1 cellular context compared by ENCODE assay signal in the genomic region with DNA sequence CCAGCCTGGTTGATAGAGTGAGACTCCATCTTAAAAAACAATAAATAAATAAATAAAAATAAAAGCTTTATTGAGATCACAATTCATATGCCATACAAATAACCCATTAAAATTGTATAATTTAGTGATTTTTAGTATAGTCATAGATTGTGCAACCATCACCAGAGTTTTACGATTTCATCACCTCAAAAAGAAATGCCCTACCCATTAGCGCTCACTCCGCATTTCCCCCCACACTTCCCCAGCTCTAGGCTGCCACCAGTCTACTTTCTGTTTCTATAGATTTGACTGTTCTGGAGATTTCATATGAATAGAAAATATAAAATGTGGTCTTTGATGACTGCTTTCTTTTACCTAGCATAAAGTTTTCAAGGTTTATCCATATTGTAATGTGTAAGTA.
TF ChIP-seq lines count a peak whose summit lies in the region.

No MANE protein-coding gene starts in this region.

TF ChIP-seq in HepG2, 621 proteins besides CTCF, POLR2A, EP300 and RAD21:
- TF ChIP-seq FOXK1 (CRISPR knock-in tag; IDR thresholded peaks at IDR 0.05; ENCODE audit: borderline replicate concordance, low read depth) (no peak), CEBPB (IDR thresholded peaks at IDR 0.05; ENCODE audit: borderline replicate concordance, low read depth, low read length) (peak; percentile 59; the same call in 1 of the 2 replicates)
